1 cellular context compared by ENCODE assay signal in genomic region chr12:10613334-10614055, GRCh38.
TF ChIP-seq lines count a peak whose summit lies in the region.

TSS of gene MAGOHB (minus strand) at chr12:10613609. CDS start at chr12:10613532, 77 bp downstream.

TF ChIP-seq in HEK293, 187 proteins besides CTCF, POLR2A, EP300 and RAD21 (continued from another document):
- TF ChIP-seq ZBTB44 (tag by site-specific recombination; IDR thresholded peaks at IDR 0.05): peak; percentile 37; the same call in 1 of the 2 replicates
- 0 out of 2 replicates have a peak, but pooled peaks have one; percentile 32 for TF ChIP-seq ZBTB1 (tag by site-specific recombination; IDR thresholded peaks at IDR 0.05)
- peak; percentile 46; the same call in 1 of the 2 replicates for TF ChIP-seq ZFP69B (tag by site-specific recombination; IDR thresholded peaks at IDR 0.05)
- 0 out of 2 replicates have a peak, but pooled peaks have one; percentile 36 for TF ChIP-seq ZNF785 (tag by site-specific recombination; IDR thresholded peaks at IDR 0.05)
- TF ChIP-seq SCRT2 (tag by site-specific recombination; IDR thresholded peaks at IDR 0.05): peak; percentile 42; the same call in 1 of the 2 replicates
- peak; percentile 86 for TF ChIP-seq KLF10 (tag by site-specific recombination; IDR thresholded peaks at IDR 0.05)
- TF ChIP-seq ZSCAN5A (tag by site-specific recombination; IDR thresholded peaks at IDR 0.05): peak; percentile 79; the same call in 1 of the 2 replicates
- TF ChIP-seq ZNF24 (tag by site-specific recombination; IDR thresholded peaks at IDR 0.05): peak; percentile 95
- TF ChIP-seq ZNF558 (tag by site-specific recombination; IDR thresholded peaks at IDR 0.05): no peak
- TF ChIP-seq, protein P1, sequence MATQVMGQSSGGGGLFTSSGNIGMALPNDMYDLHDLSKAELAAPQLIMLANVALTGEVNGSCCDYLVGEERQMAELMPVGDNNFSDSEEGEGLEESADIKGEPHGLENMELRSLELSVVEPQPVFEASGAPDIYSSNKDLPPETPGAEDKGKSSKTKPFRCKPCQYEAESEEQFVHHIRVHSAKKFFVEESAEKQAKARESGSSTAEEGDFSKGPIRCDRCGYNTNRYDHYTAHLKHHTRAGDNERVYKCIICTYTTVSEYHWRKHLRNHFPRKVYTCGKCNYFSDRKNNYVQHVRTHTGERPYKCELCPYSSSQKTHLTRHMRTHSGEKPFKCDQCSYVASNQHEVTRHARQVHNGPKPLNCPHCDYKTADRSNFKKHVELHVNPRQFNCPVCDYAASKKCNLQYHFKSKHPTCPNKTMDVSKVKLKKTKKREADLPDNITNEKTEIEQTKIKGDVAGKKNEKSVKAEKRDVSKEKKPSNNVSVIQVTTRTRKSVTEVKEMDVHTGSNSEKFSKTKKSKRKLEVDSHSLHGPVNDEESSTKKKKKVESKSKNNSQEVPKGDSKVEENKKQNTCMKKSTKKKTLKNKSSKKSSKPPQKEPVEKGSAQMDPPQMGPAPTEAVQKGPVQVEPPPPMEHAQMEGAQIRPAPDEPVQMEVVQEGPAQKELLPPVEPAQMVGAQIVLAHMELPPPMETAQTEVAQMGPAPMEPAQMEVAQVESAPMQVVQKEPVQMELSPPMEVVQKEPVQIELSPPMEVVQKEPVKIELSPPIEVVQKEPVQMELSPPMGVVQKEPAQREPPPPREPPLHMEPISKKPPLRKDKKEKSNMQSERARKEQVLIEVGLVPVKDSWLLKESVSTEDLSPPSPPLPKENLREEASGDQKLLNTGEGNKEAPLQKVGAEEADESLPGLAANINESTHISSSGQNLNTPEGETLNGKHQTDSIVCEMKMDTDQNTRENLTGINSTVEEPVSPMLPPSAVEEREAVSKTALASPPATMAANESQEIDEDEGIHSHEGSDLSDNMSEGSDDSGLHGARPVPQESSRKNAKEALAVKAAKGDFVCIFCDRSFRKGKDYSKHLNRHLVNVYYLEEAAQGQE (tag by site-specific recombination; IDR thresholded peaks at IDR 0.05): peak; percentile 52; the same call in 1 of the 2 replicates
- no peak for TF ChIP-seq ZNF768 (tag by site-specific recombination; IDR thresholded peaks at IDR 0.05)
- 0 out of 2 replicates have a peak, but pooled peaks have one; percentile 35 for TF ChIP-seq ZNF518A (tag by site-specific recombination; conservative IDR thresholded peaks at IDR 0.05; ENCODE audit: low read depth)
- TF ChIP-seq, protein P2, sequence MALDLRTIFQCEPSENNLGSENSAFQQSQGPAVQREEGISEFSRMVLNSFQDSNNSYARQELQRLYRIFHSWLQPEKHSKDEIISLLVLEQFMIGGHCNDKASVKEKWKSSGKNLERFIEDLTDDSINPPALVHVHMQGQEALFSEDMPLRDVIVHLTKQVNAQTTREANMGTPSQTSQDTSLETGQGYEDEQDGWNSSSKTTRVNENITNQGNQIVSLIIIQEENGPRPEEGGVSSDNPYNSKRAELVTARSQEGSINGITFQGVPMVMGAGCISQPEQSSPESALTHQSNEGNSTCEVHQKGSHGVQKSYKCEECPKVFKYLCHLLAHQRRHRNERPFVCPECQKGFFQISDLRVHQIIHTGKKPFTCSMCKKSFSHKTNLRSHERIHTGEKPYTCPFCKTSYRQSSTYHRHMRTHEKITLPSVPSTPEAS (tag by site-specific recombination; IDR thresholded peaks at IDR 0.05): 0 out of 2 replicates have a peak, but pooled peaks have one; percentile 55
- peak; percentile 69; the same call in 1 of the 2 replicates for TF ChIP-seq ZNF692 (tag by site-specific recombination; IDR thresholded peaks at IDR 0.05)
- TF ChIP-seq ZNF148 (tag by site-specific recombination; IDR thresholded peaks at IDR 0.05; ENCODE audit: borderline replicate concordance): peak; percentile 76; the same call in 1 of the 2 replicates
- peak; percentile 91 for TF ChIP-seq KLF9 (tag by site-specific recombination; IDR thresholded peaks at IDR 0.05; ENCODE audit: low read depth)
- peak; percentile 92; the same call in 1 of the 2 replicates for TF ChIP-seq ZNF174 (tag by site-specific recombination; IDR thresholded peaks at IDR 0.05)
- TF ChIP-seq TCF7L2 (IDR thresholded peaks at IDR 0.05; ENCODE audit: borderline replicate concordance, low read depth, low read length): no peak
- TF ChIP-seq ZNF621 (tag by site-specific recombination; IDR thresholded peaks at IDR 0.05): no peak
- TF ChIP-seq PRDM4 (tag by site-specific recombination; IDR thresholded peaks at IDR 0.05): peak; percentile 61; the same call in 1 of the 2 replicates
- peak; percentile 98 for TF ChIP-seq ZNF501 (tag by site-specific recombination; IDR thresholded peaks at IDR 0.05)
- peak; percentile 85 for TF ChIP-seq ZBTB48 (tag by site-specific recombination; IDR thresholded peaks at IDR 0.05)
- peak; percentile 71; the same call in 1 of the 2 replicates for TF ChIP-seq ZEB2 (tag by site-specific recombination; IDR thresholded peaks at IDR 0.05)
- peak; percentile 94 for TF ChIP-seq ZNF335 (tag by site-specific recombination; conservative IDR thresholded peaks at IDR 0.05)
- peak; percentile 73; the same call in 1 of the 2 replicates for TF ChIP-seq ZNF843 (tag by site-specific recombination; IDR thresholded peaks at IDR 0.05)
- TF ChIP-seq ZFP41 (tag by site-specific recombination; IDR thresholded peaks at IDR 0.05; ENCODE audit: borderline replicate concordance): no peak
- no peak; the same call in 1 of the 2 replicates for TF ChIP-seq ZBTB7A (tag by site-specific recombination; IDR thresholded peaks at IDR 0.05; ENCODE audit: low read depth)
- TF ChIP-seq ZNF791 (tag by site-specific recombination; IDR thresholded peaks at IDR 0.05): no peak
- peak; percentile 32; the same call in 1 of the 2 replicates for TF ChIP-seq ZNF664 (tag by site-specific recombination; IDR thresholded peaks at IDR 0.05)
TF ChIP-seq in HEK293: peak in this region for 79.
